ENCODE assay signal across 11 cellular contexts in the genomic region with DNA sequence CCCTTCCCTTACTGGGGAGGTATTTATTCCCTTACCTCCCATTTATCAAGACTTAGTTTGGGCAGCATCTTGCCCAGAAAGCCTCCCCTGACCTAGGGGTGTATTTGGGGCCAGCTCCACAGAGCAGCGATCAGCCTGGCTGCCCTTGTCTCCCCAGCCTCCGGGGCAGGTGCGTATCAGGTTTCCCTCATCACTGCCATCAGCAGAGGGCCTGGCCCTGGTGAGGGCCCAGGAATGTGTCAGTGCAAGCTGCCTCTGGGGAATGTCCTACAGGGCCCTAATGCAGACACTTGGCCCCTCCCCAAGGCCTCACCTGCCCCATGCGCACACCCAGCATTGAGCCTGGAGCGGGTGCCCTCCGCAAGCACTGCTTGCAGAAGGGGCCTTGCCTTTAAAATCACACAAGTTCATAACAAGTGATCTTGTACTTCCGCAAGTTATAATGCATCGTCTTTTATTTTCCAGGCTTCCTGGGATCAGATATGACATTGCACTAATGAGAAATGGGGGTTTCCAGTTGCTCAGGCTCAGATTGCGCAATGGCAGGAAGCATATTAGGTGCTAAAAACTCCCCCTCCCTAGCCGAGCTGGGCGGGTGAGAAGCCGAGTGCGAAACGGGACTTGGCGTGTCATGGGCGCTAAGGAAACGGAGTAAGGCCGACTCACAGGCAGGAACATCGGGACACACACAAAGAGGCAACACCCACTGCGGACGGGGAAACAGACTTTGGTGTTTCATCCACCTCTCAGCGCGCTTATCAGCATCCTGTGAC. TPM values are rescaled to one million over a fixed set of nuclear protein-coding genes. Genes with fewer than 3 reads are reported as not detected.
DNase-seq lines count a peak whose midpoint lies in the region; ATAC-seq and TF ChIP-seq lines count a peak whose summit lies in the region.
"Had no signal": no experiment of that assay in that cellular context is flagged by ENCODE, and none has a peak within 500 bp of the region (broad histone marks: within the 10 kb centered on the region; RNA-seq: fewer than 3 reads in every experiment).

No MANE protein-coding gene starts in this region.

- H3K4me3 Mint-ChIP-seq in mesothelial cell of epicardium, result no peak overlapping the region
- H3K4me3 Mint-ChIP-seq: HFFc6 had no signal

- H3K27ac Mint-ChIP-seq in mesothelial cell of epicardium, result peak overlapping the region; percentile 86
- H3K27ac Mint-ChIP-seq: HFFc6 had no signal

- peak; percentile 28 for DNase-seq in AG08395 (ENCODE audit: low spot score)
- peak; percentile 62 for DNase-seq in NCI-H460 (ENCODE audit: extremely low read depth, low read depth)
- peak; percentile 58 for DNase-seq in choroid plexus epithelial cell (ENCODE audit: low read depth)
- no peak for DNase-seq in mesothelial cell of epicardium (ENCODE audit: low spot score in 2 of 2, unreplicated experiment in 2 of 2)
- no peak for DNase-seq in SHP77 (lab: John Stamatoyannopoulos, UW)
- DNase-seq: DMS153, HFFc6, NCI-H510A treated with DMSO at 0.1 percent for 48 hours had no signal

- H3K9me3 Mint-ChIP-seq in mesothelial cell of epicardium, result no peaks in the 10 kb centered on the region
- H3K9me3 Mint-ChIP-seq: HFFc6 had no signal

- peaks cover 64% of the 10 kb centered on the region for H3K4me1 Mint-ChIP-seq in mesothelial cell of epicardium

- no peak overlapping the region for H3K4me3 ChIP-seq in choroid plexus epithelial cell (ENCODE audit: low read depth, low read length)

- TF ChIP-seq CTCF in choroid plexus epithelial cell (conservative IDR thresholded peaks at IDR 0.05; ENCODE audit: low read depth, low read length) (no peak), mesothelial cell of epicardium (IDR thresholded peaks at IDR 0.05; ENCODE audit: unreplicated experiment) (no peak)

- no peaks in the 10 kb centered on the region for H3K36me3 Mint-ChIP-seq in mesothelial cell of epicardium

- H3K27me3 Mint-ChIP-seq in mesothelial cell of epicardium (ENCODE audit: low read depth), result no peaks in the 10 kb centered on the region

- ATAC-seq in GM21390 (IDR thresholded peaks at IDR 0.05; ENCODE audit: unreplicated experiment) (no peak), HG02642 (IDR thresholded peaks at IDR 0.05; ENCODE audit: poor library complexity, unreplicated experiment) (no peak), SK-N-SH treated with all-trans-retinoic acid at 6 μM for 48 hours (no peak)

TF ChIP-seq in SK-N-SH treated with all-trans-retinoic acid at 6 μM for 48 hours, 23 proteins besides CTCF, POLR2A, EP300 and RAD21:
- TF ChIP-seq ZNF565 (CRISPR knock-in tag; conservative IDR thresholded peaks at IDR 0.05; ENCODE audit: low read depth) (no peak), ZNF70 (CRISPR knock-in tag; IDR thresholded peaks at IDR 0.05) (no peak), OSR1 (CRISPR knock-in tag; IDR thresholded peaks at IDR 0.05) (no peak), BACH2 (CRISPR knock-in tag; IDR thresholded peaks at IDR 0.05; ENCODE audit: borderline replicate concordance) (no peak), TCF4 (CRISPR knock-in tag; IDR thresholded peaks at IDR 0.05; ENCODE audit: borderline replicate concordance) (no peak), ESRRG (CRISPR knock-in tag; IDR thresholded peaks at IDR 0.05) (no peak), ZC3H10 (CRISPR knock-in tag; IDR thresholded peaks at IDR 0.05) (no peak), PATZ1 (CRISPR knock-in tag; IDR thresholded peaks at IDR 0.05; ENCODE audit: borderline replicate concordance) (no peak), POU6F1 (CRISPR knock-in tag; IDR thresholded peaks at IDR 0.05; ENCODE audit: borderline replicate concordance, low read depth) (no peak), TOX (CRISPR knock-in tag; IDR thresholded peaks at IDR 0.05; ENCODE audit: borderline replicate concordance) (no peak), SNAI2 (CRISPR knock-in tag; IDR thresholded peaks at IDR 0.05) (no peak), CREB5 (CRISPR knock-in tag; IDR thresholded peaks at IDR 0.05; ENCODE audit: low read depth) (no peak)
- TF ChIP-seq, protein P1, sequence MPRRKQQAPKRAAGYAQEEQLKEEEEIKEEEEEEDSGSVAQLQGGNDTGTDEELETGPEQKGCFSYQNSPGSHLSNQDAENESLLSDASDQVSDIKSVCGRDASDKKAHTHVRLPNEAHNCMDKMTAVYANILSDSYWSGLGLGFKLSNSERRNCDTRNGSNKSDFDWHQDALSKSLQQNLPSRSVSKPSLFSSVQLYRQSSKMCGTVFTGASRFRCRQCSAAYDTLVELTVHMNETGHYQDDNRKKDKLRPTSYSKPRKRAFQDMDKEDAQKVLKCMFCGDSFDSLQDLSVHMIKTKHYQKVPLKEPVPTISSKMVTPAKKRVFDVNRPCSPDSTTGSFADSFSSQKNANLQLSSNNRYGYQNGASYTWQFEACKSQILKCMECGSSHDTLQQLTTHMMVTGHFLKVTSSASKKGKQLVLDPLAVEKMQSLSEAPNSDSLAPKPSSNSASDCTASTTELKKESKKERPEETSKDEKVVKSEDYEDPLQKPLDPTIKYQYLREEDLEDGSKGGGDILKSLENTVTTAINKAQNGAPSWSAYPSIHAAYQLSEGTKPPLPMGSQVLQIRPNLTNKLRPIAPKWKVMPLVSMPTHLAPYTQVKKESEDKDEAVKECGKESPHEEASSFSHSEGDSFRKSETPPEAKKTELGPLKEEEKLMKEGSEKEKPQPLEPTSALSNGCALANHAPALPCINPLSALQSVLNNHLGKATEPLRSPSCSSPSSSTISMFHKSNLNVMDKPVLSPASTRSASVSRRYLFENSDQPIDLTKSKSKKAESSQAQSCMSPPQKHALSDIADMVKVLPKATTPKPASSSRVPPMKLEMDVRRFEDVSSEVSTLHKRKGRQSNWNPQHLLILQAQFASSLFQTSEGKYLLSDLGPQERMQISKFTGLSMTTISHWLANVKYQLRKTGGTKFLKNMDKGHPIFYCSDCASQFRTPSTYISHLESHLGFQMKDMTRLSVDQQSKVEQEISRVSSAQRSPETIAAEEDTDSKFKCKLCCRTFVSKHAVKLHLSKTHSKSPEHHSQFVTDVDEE (CRISPR knock-in tag; IDR thresholded peaks at IDR 0.05), result no peak

RNA-seq across cellular contexts. Expression of gene AFAP1, which starts 25.4 kb away (rescaled TPM):
- 29.8 and 31.2 TPM in 2 replicates for total RNA-seq in NCI-H460 (2014; rRNA removed; shearing (Covaris generic))
- 24.7 and 31.6 TPM in 2 replicates for polyA plus RNA-seq in NCI-H460 (2014; cell fraction: nucleus; rRNA removed)
- total RNA-seq in mesothelial cell of epicardium, result 75.4 to 82.4 TPM (median 79.1 TPM) in 3 replicates

Comparison
In these comparisons a context has a peak if more than half of its experiments do, and no peak if none do; other contexts are left out.
1. DNase-seq: peak in AG08395 (single experiment), NCI-H460 (single experiment) and choroid plexus epithelial cell (single experiment); none in mesothelial cell of epicardium (0 of 2) and SHP77 (0 of 2).